In the genomic region with DNA sequence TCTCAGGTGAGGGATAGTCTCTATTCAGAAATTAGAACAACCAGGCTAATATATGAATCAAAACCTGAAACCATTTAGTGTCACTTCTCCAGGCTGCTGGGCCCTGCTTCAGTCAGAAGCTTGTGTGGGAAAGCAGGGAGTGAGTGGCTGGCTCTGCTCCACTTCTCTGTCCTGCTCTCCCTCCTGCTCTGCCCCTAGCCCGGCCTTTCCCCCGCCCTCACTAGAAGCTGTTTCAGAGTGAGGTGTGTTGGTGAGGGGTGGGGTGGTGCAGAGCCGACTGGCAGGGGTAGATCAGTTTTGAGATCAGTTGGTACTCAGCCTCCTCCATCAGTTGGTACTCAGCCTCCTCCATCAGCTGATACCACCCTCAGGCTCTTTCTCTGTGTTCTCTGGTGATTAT, we compare ENCODE assay signal across 24 cellular contexts. TPM values are rescaled to one million over a fixed set of nuclear protein-coding genes. Genes with fewer than 3 reads are reported as not detected.
DNase-seq lines count a peak whose midpoint lies in the region; ATAC-seq, FAIRE-seq and TF ChIP-seq lines count a peak whose summit lies in the region.
"Had no signal": no experiment of that assay in that cellular context is flagged by ENCODE, and none has a peak within 500 bp of the region (broad histone marks: within the 10 kb centered on the region; RNA-seq: fewer than 3 reads in every experiment).

No MANE protein-coding gene starts in this region.

- H3K4me1 ChIP-seq in kidney (ENCODE audit: control insufficient read depth in 1 of 2, insufficient read depth in 1 of 2, low read depth in 1 of 2, low read length in 2 of 2), result peaks cover 0 to 6% of the 10 kb centered on the region in 2 donors
- H3K4me1 ChIP-seq: A549, HAP-1 had no signal

- H3K4me1 Mint-ChIP-seq in stimulated activated naive CD8-positive, alpha-beta T cell treated with anti-CD3 and anti-CD28 coated beads, Interleukin-15, amount 100 ng/mL, for 72 hours, result no peaks in the 10 kb centered on the region
- H3K4me1 Mint-ChIP-seq in progenitor cell of endocrine pancreas (ENCODE audit: low read depth), result peaks cover 15% of the 10 kb centered on the region

- H3K4me3 Mint-ChIP-seq in stimulated activated naive CD8-positive, alpha-beta T cell treated with anti-CD3 and anti-CD28 coated beads, Interleukin-15, amount 100 ng/mL, for 72 hours, result no peak overlapping the region
- H3K4me3 Mint-ChIP-seq in progenitor cell of endocrine pancreas (ENCODE audit: low read depth), result no peak overlapping the region
- H3K4me3 Mint-ChIP-seq: CD4-positive, alpha-beta memory T cell; HFFc6 had no signal

- peak overlapping the region; percentile 29 to 52 for H3K27ac ChIP-seq in kidney (ENCODE audit: low read depth in 2 of 2, low read length in 2 of 2)
- H3K27ac ChIP-seq: A549 had no signal

- no peak overlapping the region for H3K9ac ChIP-seq in kidney (ENCODE audit: low read length in 2 of 2)

- intact Hi-C loops in kidney (cut with DNase I), result no loop called here

- H3K36me3 Mint-ChIP-seq in progenitor cell of endocrine pancreas (ENCODE audit: insufficient read depth), result no peaks in the 10 kb centered on the region
- H3K36me3 Mint-ChIP-seq: CD4-positive, alpha-beta memory T cell had no signal

- no peak for DNase-seq in stimulated activated naive CD8-positive, alpha-beta T cell treated with anti-CD3 and anti-CD28 coated beads, Interleukin-15, amount 100 ng/mL, for 72 hours
- DNase-seq in stimulated activated naive CD8-positive, alpha-beta T cell treated with anti-CD3 and anti-CD28 coated beads, Interleukin-15, Interleukin-2, amounts not matched to agents 100 U/mL and 50 U/mL, for 24 hours, result no peak
- DNase-seq in kidney, result no peak
- no peak for DNase-seq in progenitor cell of endocrine pancreas (ENCODE audit: low spot score, unreplicated experiment)
- no peak for DNase-seq in stimulated activated CD4-positive, alpha-beta T cell treated with anti-CD3 and anti-CD28 coated beads, Interleukin-4, amount 100 ng/mL, for 1 hour
- no peak for DNase-seq in SIG-M5 (lab: John Stamatoyannopoulos, UW)
- no peak for DNase-seq in activated naive CD4-positive, alpha-beta T cell (lab: John Stamatoyannopoulos, UW)
- DNase-seq: 8988T; C1 segment of cervical spinal cord; Calu3; CD4-positive, alpha-beta memory T cell; COR-L47; DMS53; DMS79 treated with DMSO at 0.1 percent for 48 hours; GF-D8; GOT3; HFFc6 had no signal

- no peaks in the 10 kb centered on the region for H3K36me3 ChIP-seq in kidney (ENCODE audit: control insufficient read depth in 1 of 2, insufficient read depth in 2 of 2, low read length in 2 of 2)
- H3K36me3 ChIP-seq: HAP-1 had no signal

- no peak overlapping the region for H3K27ac Mint-ChIP-seq in stimulated activated naive CD8-positive, alpha-beta T cell treated with anti-CD3 and anti-CD28 coated beads, Interleukin-15, amount 100 ng/mL, for 72 hours
- H3K27ac Mint-ChIP-seq in progenitor cell of endocrine pancreas, result peak overlapping the region; percentile 17
- H3K27ac Mint-ChIP-seq: CD4-positive, alpha-beta memory T cell; HFFc6 had no signal

- TF ChIP-seq CTCF in kidney (IDR thresholded peaks at IDR 0.05; ENCODE audit: borderline replicate concordance, extremely low read depth, insufficient read depth) (no peak), progenitor cell of endocrine pancreas (IDR thresholded peaks at IDR 0.05; ENCODE audit: unreplicated experiment) (no peak)

- peaks cover 55% of the 10 kb centered on the region for H3K27me3 Mint-ChIP-seq in stimulated activated naive CD8-positive, alpha-beta T cell treated with anti-CD3 and anti-CD28 coated beads, Interleukin-15, amount 100 ng/mL, for 72 hours
- H3K27me3 Mint-ChIP-seq in progenitor cell of endocrine pancreas, result peaks cover 51% of the 10 kb centered on the region

- H3K9me3 ChIP-seq in kidney (ENCODE audit: control insufficient read depth in 1 of 2, low read length in 2 of 2), result no peaks in the 10 kb centered on the region
- H3K9me3 ChIP-seq: A549, HAP-1 had no signal

- no peak overlapping the region for H3K4me3 ChIP-seq in kidney (ENCODE audit: low read length in 2 of 2)
- H3K4me3 ChIP-seq: A549, HAP-1 had no signal

- FAIRE-seq in kidney (lab: Jason Lieb, UNC), result no peak
- FAIRE-seq: A549, GM12891, H54 had no signal

- peak; percentile 27 for ATAC-seq in stimulated activated naive CD8-positive, alpha-beta T cell treated with anti-CD3 and anti-CD28 coated beads, Interleukin-15, amount 100 ng/mL, for 72 hours
- no peak for ATAC-seq in stimulated activated naive CD8-positive, alpha-beta T cell treated with anti-CD3 and anti-CD28 coated beads, Interleukin-15, Interleukin-2, amounts not matched to agents 100 U/mL and 50 U/mL, for 24 hours

- H3K9me3 Mint-ChIP-seq in stimulated activated naive CD8-positive, alpha-beta T cell treated with anti-CD3 and anti-CD28 coated beads, Interleukin-15, amount 100 ng/mL, for 72 hours, result no peaks in the 10 kb centered on the region
- H3K9me3 Mint-ChIP-seq in progenitor cell of endocrine pancreas (ENCODE audit: low read depth), result no peaks in the 10 kb centered on the region
- H3K9me3 Mint-ChIP-seq: CD4-positive, alpha-beta memory T cell; HFFc6 had no signal

RNA-seq across cellular contexts. Expression of gene PPP1R1A, which starts 7.0 kb away (rescaled TPM):
- total RNA-seq in kidney (128 TPM), progenitor cell of endocrine pancreas (22.1 and 22.3 TPM in 2 replicates)
- 217 TPM for polyA plus RNA-seq in kidney (ENCODE audit: insufficient read depth, low read depth, low replicate concordance)
- total RNA-seq: CD4-positive, alpha-beta memory T cell; Daoy; G401; HFFc6 had no signal
- polyA plus RNA-seq: BJ; CD4-positive, alpha-beta memory T cell had no signal

RNA-seq across cellular contexts. Expression of gene LACRT, which starts 39.2 kb away (rescaled TPM):
- total RNA-seq in kidney (not detected), progenitor cell of endocrine pancreas (not detected in 2 replicates)
- not detected for polyA plus RNA-seq in kidney (ENCODE audit: insufficient read depth, low read depth, low replicate concordance)
- total RNA-seq: Calu3; CD4-positive, alpha-beta memory T cell; Daoy; G401; HFFc6 had no signal
- polyA plus RNA-seq: A549; BJ; CD4-positive, alpha-beta memory T cell had no signal

RNA-seq across cellular contexts. Expression of gene PDE1B, which starts 46.1 kb away (rescaled TPM):
- total RNA-seq in kidney (7.5 TPM), progenitor cell of endocrine pancreas (0.71 and 0.81 TPM in 2 replicates)
- polyA plus RNA-seq in kidney (ENCODE audit: insufficient read depth, low read depth, low replicate concordance), result 4.4 TPM
- total RNA-seq: Calu3, G401, HFFc6 had no signal

RNA-seq across cellular contexts. Expression of gene DCD, which starts 52.7 kb away (rescaled TPM):
- total RNA-seq in kidney, result not detected
- polyA plus RNA-seq in kidney (ENCODE audit: insufficient read depth, low read depth, low replicate concordance), result not detected
- not detected in 2 replicates for total RNA-seq in progenitor cell of endocrine pancreas
- total RNA-seq: Calu3; CD4-positive, alpha-beta memory T cell; Daoy; G401; HFFc6 had no signal
- polyA plus RNA-seq: A549; BJ; CD4-positive, alpha-beta memory T cell had no signal
